Comparison of ENCODE assay signal across 20 cellular contexts in the genomic region with DNA sequence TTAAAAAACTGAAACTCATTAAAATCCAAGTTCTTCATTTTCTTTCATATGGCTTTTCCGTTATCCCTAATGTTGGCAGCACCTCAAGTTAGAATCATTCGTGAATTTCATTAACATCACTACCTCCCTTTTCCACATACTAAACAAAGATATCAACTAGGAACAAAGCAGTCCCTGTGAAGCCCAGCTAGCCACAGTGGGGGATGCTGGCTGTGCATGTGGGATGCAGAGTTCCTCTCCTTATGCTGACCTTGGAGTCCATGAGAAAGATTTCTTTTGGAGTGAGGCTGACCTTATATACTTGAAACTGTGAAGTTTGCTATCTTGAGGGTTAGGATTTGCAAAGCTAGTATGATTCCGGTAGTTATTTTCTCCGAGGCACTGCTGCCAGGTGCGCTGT.
"Had no signal": no experiment of that assay in that cellular context is flagged by ENCODE, and none has a peak within 500 bp of the region (broad histone marks: within the 10 kb centered on the region; RNA-seq: fewer than 3 reads in every experiment).

No MANE protein-coding gene starts in this region.

- H3K27ac Mint-ChIP-seq: memory B cell; natural killer cell; stimulated activated effector memory CD8-positive, alpha-beta T cell treated with anti-CD3 and anti-CD28 coated beads, Interleukin-12 subunit alpha, Interleukin-12 subunit beta, amount 100 ng/mL, for 72 hours had no signal

- H3K4me1 Mint-ChIP-seq: natural killer cell; stimulated activated effector memory CD8-positive, alpha-beta T cell treated with anti-CD3 and anti-CD28 coated beads, Interleukin-12 subunit alpha, Interleukin-12 subunit beta, amount 100 ng/mL, for 72 hours had no signal

- H3K36me3 Mint-ChIP-seq: natural killer cell; stimulated activated effector memory CD8-positive, alpha-beta T cell treated with anti-CD3 and anti-CD28 coated beads, Interleukin-12 subunit alpha, Interleukin-12 subunit beta, amount 100 ng/mL, for 72 hours had no signal

- H3K9me3 ChIP-seq: esophagus squamous epithelium, prostate gland, sigmoid colon, stomach, thoracic aorta, tibial nerve, upper lobe of left lung had no signal

- H3K9me3 Mint-ChIP-seq: effector memory CD8-positive, alpha-beta T cell; natural killer cell; stimulated activated effector memory CD8-positive, alpha-beta T cell treated with anti-CD3 and anti-CD28 coated beads, Interleukin-12 subunit alpha, Interleukin-12 subunit beta, amount 100 ng/mL, for 72 hours had no signal

- H3K27me3 Mint-ChIP-seq: effector memory CD8-positive, alpha-beta T cell; memory B cell had no signal

- DNase-seq: cortex of kidney; effector memory CD8-positive, alpha-beta T cell; erythroblast; esophagus squamous epithelium; foreskin melanocyte; glutamatergic neuron; hypothalamus; natural killer cell; sigmoid colon; stimulated activated CD4-positive, alpha-beta T cell treated with anti-CD3 and anti-CD28 coated beads, Interleukin-2, amount 100 ng/mL, for 24 hours; stimulated activated CD4-positive, alpha-beta T cell treated with anti-CD3 and anti-CD28 coated beads, Interleukin-4, amount 100 ng/mL, for 24 hours; stimulated activated naive CD4-positive, alpha-beta T cell treated with Interleukin-2 at 50 U/mL for 16 hours; stomach; upper lobe of left lung had no signal

- H3K27ac ChIP-seq: esophagus squamous epithelium, prostate gland, right atrium auricular region, sigmoid colon, thoracic aorta, tibial nerve had no signal

- H3K4me3 Mint-ChIP-seq: effector memory CD8-positive, alpha-beta T cell; memory B cell; natural killer cell; stimulated activated effector memory CD8-positive, alpha-beta T cell treated with anti-CD3 and anti-CD28 coated beads, Interleukin-12 subunit alpha, Interleukin-12 subunit beta, amount 100 ng/mL, for 72 hours had no signal

- H3K4me1 ChIP-seq: prostate gland, right atrium auricular region, sigmoid colon, stomach, tibial nerve had no signal

- H3K27me3 ChIP-seq: esophagus squamous epithelium, right atrium auricular region, sigmoid colon, stomach, tibial nerve, upper lobe of left lung had no signal
